Comparison of ENCODE assay signal across 15 cellular contexts in genomic region chr10:33195608-33196376, GRCh38.
DNase-seq lines count a peak whose midpoint lies in the region; ATAC-seq, FAIRE-seq and TF ChIP-seq lines count a peak whose summit lies in the region.
"Had no signal": no experiment of that assay in that cellular context is flagged by ENCODE, and none has a peak within 500 bp of the region (broad histone marks: within the 10 kb centered on the region; RNA-seq: fewer than 3 reads in every experiment).

No MANE protein-coding gene starts in this region.

- H3K4me1 ChIP-seq in right cardiac atrium (ENCODE audit: control insufficient read depth, insufficient read depth, low read length) (peaks cover 9% of the 10 kb centered on the region), endothelial cell of umbilical vein (ENCODE audit: control insufficient read depth, extremely low read depth, insufficient read depth, low read length) (peaks cover 66% of the 10 kb centered on the region), muscle layer of duodenum (ENCODE audit: control insufficient read depth in 1 of 2, insufficient read depth in 2 of 2, low read length in 2 of 2) (peaks cover 11 to 43% of the 10 kb centered on the region in 2 donors)

- TF ChIP-seq CTCF in endothelial cell of umbilical vein (IDR thresholded peaks at IDR 0.05; ENCODE audit: extremely low read depth in 1 of 2, insufficient read depth in 1 of 2, low read depth in 1 of 2, low read length in 2 of 2), result no peak

- ATAC-seq in right cardiac atrium (no peak), left ventricle myocardium superior (no peak), HG02938 (IDR thresholded peaks at IDR 0.05; ENCODE audit: unreplicated experiment) (no peak)

- no peaks in the 10 kb centered on the region for H4K20me1 ChIP-seq in endothelial cell of umbilical vein (replicated peaks; ENCODE audit: control insufficient read depth, extremely low read depth, insufficient read depth, low read length)

- no peaks in the 10 kb centered on the region for H3K9me1 ChIP-seq in endothelial cell of umbilical vein (replicated peaks; ENCODE audit: control insufficient read depth, extremely low read depth, insufficient read depth, low read length)

- no peak overlapping the region for H3K9ac ChIP-seq in endothelial cell of umbilical vein (replicated peaks; ENCODE audit: extremely low read depth, insufficient read depth, low read length)

- CTCF ChIA-PET in endothelial cell of umbilical vein (lab: Charles Lee), result interaction anchor here (1.0 to 1.6 kb wide), 3 partner anchors 132 to 186 kb away, joined by 3 to 5 read pairs (median 3); partner anchors contain the start of gene NRP1

- H3K27ac ChIP-seq in right cardiac atrium (ENCODE audit: low read length) (peak overlapping the region; percentile 71), endothelial cell of umbilical vein (ENCODE audit: insufficient read depth, low read depth, low read length) (peak overlapping the region; percentile 78), muscle layer of duodenum (ENCODE audit: low read length) (peak overlapping the region; percentile 50)

- H3K4me3 ChIP-seq in right cardiac atrium (ENCODE audit: low read length), result no peak overlapping the region
- no peak overlapping the region for H3K4me3 ChIP-seq in endothelial cell of umbilical vein (replicated peaks in 1 of 3; ENCODE audit: insufficient read depth in 1 of 3, low read depth in 1 of 3, low read length in 3 of 3)
- H3K4me3 ChIP-seq in muscle layer of duodenum (ENCODE audit: low read depth in 1 of 2, low read length in 2 of 2), result no peak overlapping the region
- H3K4me3 ChIP-seq: tibial nerve had no signal

- no peak overlapping the region for H2AFZ ChIP-seq in endothelial cell of umbilical vein (ENCODE audit: low read depth, low read length)

- H3K9me3 ChIP-seq in right cardiac atrium (ENCODE audit: control insufficient read depth, low read length), result no peaks in the 10 kb centered on the region
- no peaks in the 10 kb centered on the region for H3K9me3 ChIP-seq in endothelial cell of umbilical vein (replicated peaks; ENCODE audit: control insufficient read depth, insufficient read depth, low read length)
- H3K9me3 ChIP-seq in muscle layer of duodenum (ENCODE audit: control insufficient read depth in 1 of 2, low read length in 2 of 2), result no peaks in the 10 kb centered on the region
- H3K9me3 ChIP-seq: tibial nerve had no signal

- DNase-seq in right cardiac atrium (no peak), left ventricle myocardium superior (no peak), endothelial cell of umbilical vein (ENCODE audit: low read depth, low spot score) (peak; percentile 81), cerebellar cortex (ENCODE audit: low spot score) (no peak), KBM-7 (no peak), NCI-H524 (lab: John Stamatoyannopoulos, UW) (no peak)
- DNase-seq: activated CD4-positive, alpha-beta T cell treated with anti-CD3 and anti-CD28 coated beads, Interleukin-2, amount 10 ng/mL, durations not matched to agents 7 days and 5 days; activated T-cell treated with anti-CD3 and anti-CD28 coated beads, Interleukin-2, amount 50 U/mL, for 48 hours; anterior cingulate cortex; NCI-H1417; nucleus accumbens; T-helper 2 cell had no signal

- H3K36me3 ChIP-seq in endothelial cell of umbilical vein (ENCODE audit: control insufficient read depth in 2 of 2, extremely low read depth in 1 of 2, insufficient read depth in 2 of 2, low read length in 2 of 2) (peaks cover 13 to 33% of the 10 kb centered on the region in 2 experiments), muscle layer of duodenum (ENCODE audit: control insufficient read depth in 1 of 2, insufficient read depth in 2 of 2, low read length in 2 of 2) (peaks cover 0 to 24% of the 10 kb centered on the region in 2 donors)

- BruUV-seq in endothelial cell of umbilical vein (replicated peaks; lab: Mats Ljungman, UMichigan), result TSS peak; percentile 11

- dilution Hi-C loops in endothelial cell of umbilical vein (cut with MboI; ENCODE audit: extremely low pct_ligation_motif_present, low sequenced_read_pairs), result no loop called here

- TF ChIP-seq POLR2A in endothelial cell of umbilical vein (IDR thresholded peaks at IDR 0.05; ENCODE audit: low read depth, low read length), result no peak

- intact Hi-C loops in right cardiac atrium (cut with DNase I), result loop anchor here in 2 of 4 donors (5.0 to 10.0 kb wide), 4 partner anchors 69 to 1439 kb away; partner anchors contain the start of gene NRP1 (in 2 of the 2)
- intact Hi-C loops in left ventricle myocardium superior (cut with micrococcal nuclease), result loop anchor here (5.0 kb wide), 1 partner anchor 132 kb away; no protein-coding TSS in a partner anchor
- intact Hi-C loops in endothelial cell of umbilical vein (cut with micrococcal nuclease), result loop anchor here (2.0 to 10.0 kb wide), 4 partner anchors 17 to 1329 kb away; no protein-coding TSS in a partner anchor

- peak overlapping the region; percentile 2 for H3K4me2 ChIP-seq in endothelial cell of umbilical vein (ENCODE audit: insufficient read depth, low read length)

- WGBS in right cardiac atrium, result 71% methylated on average over 8 of the region's 8 CpGs

- POLR2A ChIA-PET in endothelial cell of umbilical vein (lab: Charles Lee), result interaction anchor here (1.0 kb wide), 1 partner anchor 57 kb away, joined by 3 read pairs; no protein-coding TSS in a partner anchor

- peaks cover 3% of the 10 kb centered on the region for H3K79me2 ChIP-seq in endothelial cell of umbilical vein (ENCODE audit: control insufficient read depth, insufficient read depth, low read length)

- peak; percentile 79 for FAIRE-seq in endothelial cell of umbilical vein (lab: Jason Lieb, UNC)

- in situ Hi-C loops in KBM-7 (cut with MboI; ENCODE audit: low pct_unique_long_range_greater_than_20kb, low sequenced_read_pairs), result no loop called here

- H3K27me3 ChIP-seq in right cardiac atrium (ENCODE audit: control insufficient read depth, insufficient read depth) (no peaks in the 10 kb centered on the region), endothelial cell of umbilical vein (ENCODE audit: control insufficient read depth in 2 of 2, insufficient read depth in 2 of 2, low read length in 2 of 2) (no peaks in the 10 kb centered on the region), muscle layer of duodenum (ENCODE audit: low read depth, low read length) (no peaks in the 10 kb centered on the region)
- H3K27me3 ChIP-seq: tibial nerve had no signal

TF ChIP-seq in endothelial cell of umbilical vein, 7 proteins besides CTCF, POLR2A, EP300 and RAD21:
- TF ChIP-seq MYC (IDR thresholded peaks at IDR 0.05; ENCODE audit: low read depth, low read length) (no peak), MAX (IDR thresholded peaks at IDR 0.05; ENCODE audit: insufficient read depth, insufficient read length) (no peak), EZH2 (IDR thresholded peaks at IDR 0.05; ENCODE audit: borderline replicate concordance, low read depth, low read length, severe bottlenecking) (no peak), GATA2 (IDR thresholded peaks at IDR 0.05; ENCODE audit: insufficient read depth, insufficient read length, low read depth, low read length) (no peak), POLR2AphosphoS5 (IDR thresholded peaks at IDR 0.05; ENCODE audit: insufficient read depth, low read depth, low read length) (peak; percentile 52), JUN (IDR thresholded peaks at IDR 0.05; ENCODE audit: borderline replicate concordance, insufficient read depth, insufficient read length, low read depth) (peak; percentile 54), FOS (IDR thresholded peaks at IDR 0.05; ENCODE audit: borderline replicate concordance, insufficient read depth, low read length) (no peak)
